Comparison of ENCODE assay signal across 25 cellular contexts in genomic region chr10:120458432-120458831, GRCh38. TPM values are rescaled to one million over a fixed set of nuclear protein-coding genes. Genes with fewer than 3 reads are reported as not detected.
DNase-seq lines count a peak whose midpoint lies in the region; ATAC-seq, FAIRE-seq and TF ChIP-seq lines count a peak whose summit lies in the region.
"Had no signal": no experiment of that assay in that cellular context is flagged by ENCODE, and none has a peak within 500 bp of the region (broad histone marks: within the 10 kb centered on the region; RNA-seq: fewer than 3 reads in every experiment).

No MANE protein-coding gene starts in this region.

- peak overlapping the region; percentile 80 for H3K4me3 ChIP-seq in AG04449 (ENCODE audit: low read depth, low read length)
- peak overlapping the region in 1 of 3 experiments; percentile 58 for H3K4me3 ChIP-seq in endothelial cell of umbilical vein (replicated peaks in 1 of 3; ENCODE audit: insufficient read depth in 1 of 3, low read depth in 1 of 3, low read length in 3 of 3)
- no peak overlapping the region for H3K4me3 ChIP-seq in colonic mucosa
- H3K4me3 ChIP-seq: ovary had no signal

- H3K9me1 ChIP-seq in endothelial cell of umbilical vein (replicated peaks; ENCODE audit: control insufficient read depth, extremely low read depth, insufficient read depth, low read length): no peaks in the 10 kb centered on the region

- H3K27ac Mint-ChIP-seq in T-cell: no peak overlapping the region
- no peak overlapping the region for H3K27ac Mint-ChIP-seq in nephron progenitor cell
- H3K27ac Mint-ChIP-seq: activated naive CD8-positive, alpha-beta T cell treated with anti-CD3 and anti-CD28 coated beads, Interleukin-2, amount 50 U/mL, for 24 hours; CD14-positive monocyte; IgD-negative memory B cell; T-helper 2 cell treated with Interferon-gamma antibody and Interleukin-4, amounts not matched to agents 5 μg/mL and 100 μg/mL, for 36 hours had no signal

- TSS peak; percentile 28 for BruUV-seq in endothelial cell of umbilical vein (replicated peaks; lab: Mats Ljungman, UMichigan)

- peak overlapping the region; percentile 53 for H3K4me2 ChIP-seq in endothelial cell of umbilical vein (ENCODE audit: insufficient read depth, low read length)

- H3K4me1 Mint-ChIP-seq in T-cell (peaks cover 0 to 4% (median 2%) of the 10 kb centered on the region in 3 donors), nephron progenitor cell (peaks cover 14% of the 10 kb centered on the region)
- H3K4me1 Mint-ChIP-seq: activated naive CD8-positive, alpha-beta T cell treated with anti-CD3 and anti-CD28 coated beads, Interleukin-2, amount 50 U/mL, for 24 hours had no signal

- no peak for ATAC-seq in T-cell (replicated peaks in 1 of 4)
- ATAC-seq: activated naive CD8-positive, alpha-beta T cell treated with anti-CD3 and anti-CD28 coated beads, Interleukin-2, amount 50 U/mL, for 24 hours; gastroesophageal sphincter had no signal

- H3K27me3 Mint-ChIP-seq in T-cell (peaks cover 30 to 52% of the 10 kb centered on the region in 2 donors), nephron progenitor cell (ENCODE audit: low read depth, poor library complexity) (peaks cover 85% of the 10 kb centered on the region)

- H3K9ac ChIP-seq in endothelial cell of umbilical vein (replicated peaks; ENCODE audit: extremely low read depth, insufficient read depth, low read length) (peak overlapping the region; percentile 83), colonic mucosa (ENCODE audit: low read depth in 2 of 2, low read length in 2 of 2) (no peak overlapping the region)

- H3K9me3 ChIP-seq in endothelial cell of umbilical vein (replicated peaks; ENCODE audit: control insufficient read depth, insufficient read depth, low read length): no peaks in the 10 kb centered on the region
- H3K9me3 ChIP-seq in colonic mucosa: no peaks in the 10 kb centered on the region
- H3K9me3 ChIP-seq: esophagus squamous epithelium, gastroesophageal sphincter, ovary, stomach, transverse colon had no signal

- no peak overlapping the region for H2AFZ ChIP-seq in endothelial cell of umbilical vein (ENCODE audit: low read depth, low read length)

- dilution Hi-C loops in endothelial cell of umbilical vein (cut with MboI; ENCODE audit: extremely low pct_ligation_motif_present, low sequenced_read_pairs): no loop called here

- intact Hi-C loops in endothelial cell of umbilical vein (cut with micrococcal nuclease) (no loop called here), cardiac septum (cut with DNase I) (no loop called here), colonic mucosa (cut with DNase I) (no loop called here)

- FAIRE-seq in endothelial cell of umbilical vein (lab: Jason Lieb, UNC): no peak
- FAIRE-seq: bronchial epithelial cell, GM18507 had no signal

- no peaks in the 10 kb centered on the region for H4K20me1 ChIP-seq in endothelial cell of umbilical vein (replicated peaks; ENCODE audit: control insufficient read depth, extremely low read depth, insufficient read depth, low read length)

- H3K9me3 Mint-ChIP-seq in T-cell: no peaks in the 10 kb centered on the region
- no peaks in the 10 kb centered on the region for H3K9me3 Mint-ChIP-seq in nephron progenitor cell
- H3K9me3 Mint-ChIP-seq: activated naive CD8-positive, alpha-beta T cell treated with anti-CD3 and anti-CD28 coated beads, Interleukin-2, amount 50 U/mL, for 24 hours; T-helper 2 cell treated with Interferon-gamma antibody and Interleukin-4, amounts not matched to agents 5 μg/mL and 100 μg/mL, for 36 hours had no signal

- TF ChIP-seq CTCF in AG04449 (IDR thresholded peaks at IDR 0.05; ENCODE audit: insufficient read depth, low read length, missing control alignments): no peak
- no peak for TF ChIP-seq CTCF in endothelial cell of umbilical vein (IDR thresholded peaks at IDR 0.05; ENCODE audit: extremely low read depth in 1 of 2, insufficient read depth in 1 of 2, low read depth in 1 of 2, low read length in 2 of 2)
- TF ChIP-seq CTCF in nephron progenitor cell (IDR thresholded peaks at IDR 0.05): no peak
- no peak for TF ChIP-seq CTCF in colonic mucosa (IDR thresholded peaks at IDR 0.05)

- peak overlapping the region in 2 of 3 donors; percentile 2 to 56 for H3K4me3 Mint-ChIP-seq in T-cell
- peak overlapping the region; percentile 60 for H3K4me3 Mint-ChIP-seq in nephron progenitor cell
- H3K4me3 Mint-ChIP-seq: activated naive CD8-positive, alpha-beta T cell treated with anti-CD3 and anti-CD28 coated beads, Interleukin-2, amount 50 U/mL, for 24 hours; T-helper 2 cell treated with Interferon-gamma antibody and Interleukin-4, amounts not matched to agents 5 μg/mL and 100 μg/mL, for 36 hours had no signal

- DNase-seq in AG04449 (ENCODE audit: low read depth, low spot score): no peak
- DNase-seq in T-cell: no peak
- DNase-seq in endothelial cell of umbilical vein (ENCODE audit: low read depth, low spot score): no peak
- no peak for DNase-seq in nephron progenitor cell
- no peak for DNase-seq in DMS53 treated with DMSO at 0.1 percent for 48 hours (lab: John Stamatoyannopoulos, UW; ENCODE audit: unreplicated experiment)
- no peak for DNase-seq in cardiac septum (ENCODE audit: low spot score)
- DNase-seq in colonic mucosa: no peak
- DNase-seq in effector CD8-positive, alpha-beta T cell (lab: John Stamatoyannopoulos, UW): no peak
- DNase-seq: activated CD4-positive, alpha-beta T cell treated with anti-CD3 and anti-CD28 coated beads, Interleukin-2, amount 50 U/mL, for 4 hours; activated effector memory CD4-positive, alpha-beta T cell treated with Interleukin-2 at 50 U/mL for 16 hours; activated naive CD8-positive, alpha-beta T cell treated with anti-CD3 and anti-CD28 coated beads, Interleukin-2, amount 50 U/mL, for 24 hours; esophagus squamous epithelium; kidney glomerular epithelial cell; NCI-H524 treated with DMSO at 0.1 percent for 48 hours; ovary; stomach; transverse colon had no signal

- H3K4me1 ChIP-seq in endothelial cell of umbilical vein (ENCODE audit: control insufficient read depth, extremely low read depth, insufficient read depth, low read length) (peaks cover 45% of the 10 kb centered on the region), colonic mucosa (no peaks in the 10 kb centered on the region)

- CTCF ChIA-PET in AG04449 (lab: Yijun Ruan, JAX) (interaction anchor here (3.1 kb wide), 1 partner anchor 35 kb away, joined by 15 read pairs; no protein-coding TSS in a partner anchor), T-cell (lab: Charles Lee) (no interaction called here), endothelial cell of umbilical vein (lab: Charles Lee) (interaction anchor here (1.0 to 4.1 kb wide), 4 partner anchors 35 to 277 kb away, joined by 3 to 23 read pairs (median 6); no protein-coding TSS in a partner anchor)

- H3K79me2 ChIP-seq in endothelial cell of umbilical vein (ENCODE audit: control insufficient read depth, insufficient read depth, low read length): peaks cover 25% of the 10 kb centered on the region

- H3K27ac ChIP-seq in endothelial cell of umbilical vein (ENCODE audit: insufficient read depth, low read depth, low read length): no peak overlapping the region
- H3K27ac ChIP-seq in colonic mucosa: no peak overlapping the region
- H3K27ac ChIP-seq: esophagus squamous epithelium, gastroesophageal sphincter, ovary, stomach, transverse colon, VCaP had no signal

- H3K27me3 ChIP-seq in endothelial cell of umbilical vein (ENCODE audit: control insufficient read depth in 2 of 2, insufficient read depth in 2 of 2, low read length in 2 of 2) (peaks cover 0 to 2% of the 10 kb centered on the region in 2 experiments), colonic mucosa (peaks cover 28% of the 10 kb centered on the region)
- H3K27me3 ChIP-seq: ovary had no signal

- no peaks in the 10 kb centered on the region for H3K36me3 Mint-ChIP-seq in T-cell
- no peaks in the 10 kb centered on the region for H3K36me3 Mint-ChIP-seq in nephron progenitor cell (ENCODE audit: low read depth)
- H3K36me3 Mint-ChIP-seq: IgD-negative memory B cell had no signal

- POLR2A ChIA-PET in AG04449 (lab: Yijun Ruan, JAX) (no interaction called here), T-cell (lab: Charles Lee) (no interaction called here), endothelial cell of umbilical vein (lab: Charles Lee) (no interaction called here)

- TF ChIP-seq POLR2A in endothelial cell of umbilical vein (IDR thresholded peaks at IDR 0.05; ENCODE audit: low read depth, low read length): no peak

- H3K36me3 ChIP-seq in endothelial cell of umbilical vein (ENCODE audit: control insufficient read depth in 2 of 2, extremely low read depth in 1 of 2, insufficient read depth in 2 of 2, low read length in 2 of 2) (no peaks in the 10 kb centered on the region), colonic mucosa (no peaks in the 10 kb centered on the region)
- H3K36me3 ChIP-seq: esophagus squamous epithelium, gastroesophageal sphincter, ovary, stomach, transverse colon had no signal

TF ChIP-seq in endothelial cell of umbilical vein, 7 proteins besides CTCF, POLR2A, EP300 and RAD21:
- no peak for TF ChIP-seq EZH2 (IDR thresholded peaks at IDR 0.05; ENCODE audit: borderline replicate concordance, low read depth, low read length, severe bottlenecking)
- no peak for TF ChIP-seq JUN (IDR thresholded peaks at IDR 0.05; ENCODE audit: borderline replicate concordance, insufficient read depth, insufficient read length, low read depth)
- TF ChIP-seq MAX (IDR thresholded peaks at IDR 0.05; ENCODE audit: insufficient read depth, insufficient read length): no peak
- no peak for TF ChIP-seq GATA2 (IDR thresholded peaks at IDR 0.05; ENCODE audit: insufficient read depth, insufficient read length, low read depth, low read length)
- TF ChIP-seq MYC (IDR thresholded peaks at IDR 0.05; ENCODE audit: low read depth, low read length): no peak
- TF ChIP-seq FOS (IDR thresholded peaks at IDR 0.05; ENCODE audit: borderline replicate concordance, insufficient read depth, low read length): no peak
- no peak for TF ChIP-seq POLR2AphosphoS5 (IDR thresholded peaks at IDR 0.05; ENCODE audit: insufficient read depth, low read depth, low read length)

RNA-seq across cellular contexts. Expression of gene PLPP4, which starts 1.4 kb away (rescaled TPM):
- total RNA-seq in T-cell: not detected
- 15.5 and 17.1 TPM in 2 replicates for total RNA-seq in endothelial cell of umbilical vein
- polyA plus RNA-seq in endothelial cell of umbilical vein: 33.0 and 36.4 TPM in 2 replicates
- 30.4 and 32.4 TPM in 2 replicates for polyA plus RNA-seq in endothelial cell of umbilical vein (2011; cell fraction: cytosol; rRNA removed)
- 34.5 and 41.4 TPM in 2 replicates for polyA plus RNA-seq in endothelial cell of umbilical vein (2011; cell fraction: nucleus; rRNA removed)
- polyA plus RNA-seq in endothelial cell of umbilical vein (2012): 37.3 and 39.5 TPM in 2 replicates
- 22.8 and 24.2 TPM in 2 replicates for polyA minus RNA-seq in endothelial cell of umbilical vein
- not detected for polyA minus RNA-seq in endothelial cell of umbilical vein (2011; cell fraction: cytosol; rRNA and poly(A)+ RNA removed)
- polyA minus RNA-seq in endothelial cell of umbilical vein (2011; cell fraction: nucleus; rRNA and poly(A)+ RNA removed): 19.6 and 22.1 TPM in 2 replicates
- total RNA-seq in cardiac septum: 0.27 TPM
- under 1 TPM in 1 of 2 donors, not detected in 1; 0.61 TPM for total RNA-seq in colonic mucosa
- total RNA-seq: dermis microvascular lymphatic vessel endothelial cell, stomach had no signal
- polyA plus RNA-seq: CD14-positive monocyte, IgD-negative memory B cell, stomach had no signal

Comparison
In these comparisons a context has a peak if more than half of its experiments do, and no peak if none do; other contexts are left out.
1. RNA of gene PLPP4, which starts 1.4 kb away (total RNA-seq): 15.5 to 17.1 TPM in endothelial cell of umbilical vein; 0.61 TPM in colonic mucosa, 0.27 TPM in cardiac septum (single experiment) and not detected in T-cell; every median in the first group is over 10 times any median in the second.
2. CTCF ChIA-PET loops: an anchor here in AG04449 (3.1 kb wide) and endothelial cell of umbilical vein (1.0 to 4.1 kb wide); none called in T-cell.